Comparison of ENCODE assay signal across 18 cellular contexts in genomic region chrX:703466-704210, GRCh38.
DNase-seq lines count a peak whose midpoint lies in the region; ATAC-seq, FAIRE-seq and TF ChIP-seq lines count a peak whose summit lies in the region.
"Had no signal": no experiment of that assay in that cellular context is flagged by ENCODE, and none has a peak within 500 bp of the region (broad histone marks: within the 10 kb centered on the region; RNA-seq: fewer than 3 reads in every experiment).

No MANE protein-coding gene starts in this region.

- no peak overlapping the region for H2AK5ac ChIP-seq in mesendoderm (ENCODE audit: low read length)

- no peaks in the 10 kb centered on the region for H3K27me3 ChIP-seq in GM23248 (replicated peaks; ENCODE audit: insufficient read depth)
- no peaks in the 10 kb centered on the region for H3K27me3 ChIP-seq in K562 (ENCODE audit: control insufficient read depth in 2 of 2, insufficient read depth in 2 of 2, low read length in 2 of 2)
- H3K27me3 ChIP-seq in mesendoderm (ENCODE audit: insufficient read depth, low read length, poor library complexity), result no peaks in the 10 kb centered on the region

- in situ Hi-C loops in GM23248 (cut with MboI) (no loop called here), K562 (cut with MboI) (no loop called here)

- H2AFZ ChIP-seq in GM23248 (no peak overlapping the region), K562 (ENCODE audit: low read depth, low read length) (no peak overlapping the region)
- H2AFZ ChIP-seq: PC-9 had no signal

- no peak overlapping the region for H2BK15ac ChIP-seq in mesendoderm (replicated peaks; ENCODE audit: low read depth)

- no peak overlapping the region for H3K4me3 ChIP-seq in GM23248
- no peak overlapping the region for H3K4me3 ChIP-seq in K562
- H3K4me3 ChIP-seq in mesendoderm (ENCODE audit: low read length), result no peak overlapping the region
- H3K4me3 ChIP-seq: PC-9 had no signal

- no peaks in the 10 kb centered on the region for H3K9me2 ChIP-seq in GM23248 (ENCODE audit: insufficient read depth)

- ATAC-seq in K562, result no peak
- ATAC-seq: SK-N-SH treated with all-trans-retinoic acid at 6 μM for 48 hours had no signal

- no peak overlapping the region for H3K56ac ChIP-seq in mesendoderm (ENCODE audit: low read length)

- H3K9me3 ChIP-seq in GM23248 (ENCODE audit: low read depth) (no peaks in the 10 kb centered on the region), K562 (replicated peaks; ENCODE audit: control insufficient read depth, insufficient read depth, low read depth, low read length) (no peaks in the 10 kb centered on the region)

- intact Hi-C loops in K562 (cut with micrococcal nuclease), result no loop called here

- DNase-seq in A172 (ENCODE audit: low spot score) (peak; percentile 85), GM23248 (peak; percentile 4), K562 (ENCODE audit: extremely low read depth in 1 of 4, low spot score in 3 of 4) (no peak), mesendoderm (peak; percentile 44), NCI-H226 (no peak), DMS79 treated with DMSO at 0.1 percent for 48 hours (lab: John Stamatoyannopoulos, UW) (no peak), NCI-H345 treated with DMSO at 0.1 percent for 48 hours (lab: John Stamatoyannopoulos, UW; ENCODE audit: unreplicated experiment) (no peak)
- DNase-seq in activated CD4-positive, alpha-beta T cell treated with anti-CD3 and anti-CD28 coated beads, Interleukin-2, amount 50 U/mL, for 1 hour, result no peak
- DNase-seq: GF-D8, NCI-H1092 treated with DMSO at 0.1 percent for 48 hours, NCI-H1694, NCI-H446, PC-9, Right ventricle myocardium superior had no signal

- no peaks in the 10 kb centered on the region for H3K9me1 ChIP-seq in K562 (ENCODE audit: control insufficient read depth, insufficient read depth, low read length)

- no TSS peak for BruUV-seq in K562 (replicated peaks; lab: Mats Ljungman, UMichigan)

- no peak overlapping the region for H3K27ac ChIP-seq in GM23248
- no peak overlapping the region for H3K27ac ChIP-seq in K562 (ENCODE audit: extremely low read depth, low read depth, low read length)
- H3K27ac ChIP-seq in mesendoderm (ENCODE audit: low read depth, low read length), result no peak overlapping the region
- H3K27ac ChIP-seq: 22Rv1, C4-2B, KMS-11, PC-9 had no signal

- H4K20me1 ChIP-seq in GM23248 (ENCODE audit: insufficient read depth), result no peaks in the 10 kb centered on the region
- no peaks in the 10 kb centered on the region for H4K20me1 ChIP-seq in K562 (replicated peaks; ENCODE audit: control insufficient read depth, insufficient read depth, low read length)

- H2BK5ac ChIP-seq in mesendoderm (ENCODE audit: low read length), result no peak overlapping the region

- CTCF ChIA-PET in K562 (lab: Yijun Ruan, JAX; ENCODE audit: low intra/inter-chr PET ratio), result no interaction called here

- H3K4me2 ChIP-seq in GM23248 (ENCODE audit: unreplicated experiment) (no peak overlapping the region), K562 (ENCODE audit: insufficient read depth, low read length) (no peak overlapping the region), mesendoderm (ENCODE audit: low read length) (no peak overlapping the region)
- H3K4me2 ChIP-seq: KMS-11, PC-9 had no signal

- no peak overlapping the region for H4K5ac ChIP-seq in mesendoderm (ENCODE audit: low read length)

- H4K8ac ChIP-seq in mesendoderm (ENCODE audit: low read depth, low read length), result no peak overlapping the region

- POLR2A ChIA-PET in K562 (lab: Yijun Ruan, JAX), result no interaction called here

- 9 to 21% methylated on average over 4 of the region's 4 CpGs for WGBS in GM23248 (ENCODE audit: low coverage in 1 of 2, low lambda C conversion rate in 2 of 2, missing lambda C conversion rate in 2 of 2), 2 experiments
- 0% methylated on average over 4 of the region's 4 CpGs for WGBS in K562 (ENCODE audit: insufficient coverage, low coverage, missing lambda C conversion rate)
- WGBS in mesendoderm (ENCODE audit: extremely low coverage, insufficient coverage, low lambda C conversion rate), result no CpG with 5 or more reads among the region's 4 CpGs

- no peak for TF ChIP-seq RAD21 in K562 (CRISPR knock-in tag; conservative IDR thresholded peaks at IDR 0.05 in 1 of 2, IDR thresholded peaks at IDR 0.05 in 1 of 2)

- no peak overlapping the region for H3K18ac ChIP-seq in mesendoderm (ENCODE audit: low read length)

- H3K23ac ChIP-seq in mesendoderm (ENCODE audit: low read length), result no peak overlapping the region

- H3K36me3 ChIP-seq in GM23248 (ENCODE audit: low read depth) (no peaks in the 10 kb centered on the region), K562 (ENCODE audit: control insufficient read depth, insufficient read depth, low read length) (no peaks in the 10 kb centered on the region), mesendoderm (ENCODE audit: control insufficient read depth, insufficient read depth, low read length) (no peaks in the 10 kb centered on the region)

- H3K4me1 ChIP-seq in GM23248 (ENCODE audit: insufficient read depth) (no peaks in the 10 kb centered on the region), K562 (replicated peaks in 1 of 2; ENCODE audit: control insufficient read depth in 2 of 2, insufficient read depth in 2 of 2, low read length in 2 of 2) (no peaks in the 10 kb centered on the region), mesendoderm (ENCODE audit: control insufficient read depth, low read depth, low read length) (no peaks in the 10 kb centered on the region)

- H3K79me2 ChIP-seq in GM23248 (ENCODE audit: insufficient read depth) (no peaks in the 10 kb centered on the region), K562 (ENCODE audit: control insufficient read depth, insufficient read depth, low read length) (no peaks in the 10 kb centered on the region), mesendoderm (ENCODE audit: control insufficient read depth, insufficient read depth, low read length) (no peaks in the 10 kb centered on the region)

- no peak overlapping the region for H3K4ac ChIP-seq in mesendoderm (ENCODE audit: low read depth, low read length)

- no peak for TF ChIP-seq EP300 in K562 (IDR thresholded peaks at IDR 0.05; ENCODE audit: low read length)

- no peak for TF ChIP-seq CTCF in K562 (IDR thresholded peaks at IDR 0.05 in 2 of 3, conservative IDR thresholded peaks at IDR 0.05 in 1 of 3; ENCODE audit: insufficient read depth in 2 of 3, low read depth in 1 of 3, low read length in 3 of 3)

- FAIRE-seq in K562 (lab: Jason Lieb, UNC), result no peak

- H3K79me1 ChIP-seq in mesendoderm (ENCODE audit: low read length), result no peaks in the 10 kb centered on the region

- no peak overlapping the region for H2BK120ac ChIP-seq in mesendoderm (ENCODE audit: low read depth, low read length)

- no peaks in the 10 kb centered on the region for H3F3A ChIP-seq in GM23248 (ENCODE audit: insufficient read depth)

- TF ChIP-seq POLR2A in K562 (conservative IDR thresholded peaks at IDR 0.05), result no peak

- no peak overlapping the region for H3K9ac ChIP-seq in GM23248
- no peak overlapping the region for H3K9ac ChIP-seq in K562 (ENCODE audit: insufficient read depth in 1 of 2, low read depth in 2 of 2, low read length in 2 of 2)
- H3K9ac ChIP-seq in mesendoderm (ENCODE audit: low read length), result no peak overlapping the region
- H3K9ac ChIP-seq: KMS-11 had no signal

TF ChIP-seq in K562, 482 proteins besides CTCF, POLR2A, EP300 and RAD21:
- TF ChIP-seq ATF3 (IDR thresholded peaks at IDR 0.05), result peak; percentile 26; the same call in 1 of the 2 replicates
- no peak for TF ChIP-seq ATF3 (CRISPR knock-in tag; conservative IDR thresholded peaks at IDR 0.05)
- no peak for TF ChIP-seq GATAD2B (IDR thresholded peaks at IDR 0.05; ENCODE audit: borderline replicate concordance)

Comparison
In these comparisons a context has a peak if more than half of its experiments do, and no peak if none do; other contexts are left out.
1. DNase-seq: peak in A172 (single experiment), GM23248 (single experiment) and mesendoderm (single experiment); none in K562 (0 of 4), NCI-H226 (single experiment), activated CD4-positive, alpha-beta T cell treated with anti-CD3 and anti-CD28 coated beads, Interleukin-2, amount 50 U/mL, for 1 hour (single experiment), DMS79 treated with DMSO at 0.1 percent for 48 hours (single experiment) and NCI-H345 treated with DMSO at 0.1 percent for 48 hours (single experiment).